8 cellular contexts compared by ENCODE assay signal in genomic region chr13:102845630-102846260, GRCh38. TPM values are rescaled to one million over a fixed set of nuclear protein-coding genes. Genes with fewer than 3 reads are reported as not detected.
DNase-seq lines count a peak whose midpoint lies in the region; ATAC-seq and TF ChIP-seq lines count a peak whose summit lies in the region.

Gene ERCC5 (plus strand): TSS chr13:102846032. CDS start chr13:102846267, 235 bp downstream.

- peaks cover 4% of the 10 kb centered on the region for H3K36me3 Mint-ChIP-seq in activated naive CD8-positive, alpha-beta T cell treated with anti-CD3 and anti-CD28 coated beads, Interleukin-2, amount 10 ng/mL, durations not matched to agents 7 days and 5 days
- H3K36me3 Mint-ChIP-seq in glutamatergic neuron (ENCODE audit: unreplicated experiment) (no peaks in the 10 kb centered on the region), osteocyte (ENCODE audit: unreplicated experiment) (no peaks in the 10 kb centered on the region)

- peak; percentile 89 for ATAC-seq in HG02642 (IDR thresholded peaks at IDR 0.05; ENCODE audit: poor library complexity, unreplicated experiment)
- peak; percentile 82 for ATAC-seq in activated naive CD8-positive, alpha-beta T cell treated with anti-CD3 and anti-CD28 coated beads, Interleukin-2, amount 10 ng/mL, durations not matched to agents 7 days and 5 days (ENCODE audit: low read depth)

- H3K9ac ChIP-seq in SU-DHL-6 (ENCODE audit: low read length), result peak within 1 kb of the TSS; percentile 93

- peak within 1 kb of the TSS; percentile 58 for H2AFZ ChIP-seq in SU-DHL-6 (ENCODE audit: low read depth, low read length, severe bottlenecking)

- peaks cover 13% of the 10 kb centered on the region for H3F3A ChIP-seq in SU-DHL-6 (ENCODE audit: insufficient read depth)

- H3K4me1 ChIP-seq in thymus (ENCODE audit: control insufficient read depth, insufficient read depth, low read length), result peaks cover 11% of the 10 kb centered on the region

- DNase-seq in NCI-H1105 (lab: John Stamatoyannopoulos, UW) (peak; percentile 83), glutamatergic neuron (peak; percentile 96), osteocyte (ENCODE audit: extremely low spot score, unreplicated experiment) (peak; percentile 96)
- DNase-seq in activated naive CD8-positive, alpha-beta T cell treated with anti-CD3 and anti-CD28 coated beads, Interleukin-2, amount 10 ng/mL, durations not matched to agents 7 days and 5 days, result peak; percentile 96

- H3K4me1 Mint-ChIP-seq in activated naive CD8-positive, alpha-beta T cell treated with anti-CD3 and anti-CD28 coated beads, Interleukin-2, amount 10 ng/mL, durations not matched to agents 7 days and 5 days, result peaks cover 27% of the 10 kb centered on the region
- H3K4me1 Mint-ChIP-seq in glutamatergic neuron (ENCODE audit: low read depth, unreplicated experiment) (peaks cover 9% of the 10 kb centered on the region), osteocyte (ENCODE audit: unreplicated experiment) (peaks cover 22% of the 10 kb centered on the region)

- H3K9me3 ChIP-seq in SU-DHL-6 (ENCODE audit: insufficient read depth, low read length), result no peaks in the 10 kb centered on the region
- no peaks in the 10 kb centered on the region for H3K9me3 ChIP-seq in thymus (ENCODE audit: control insufficient read depth)

- H3K79me2 ChIP-seq in SU-DHL-6 (ENCODE audit: insufficient read depth, low read length), result peaks cover 51% of the 10 kb centered on the region

- H3K4me2 ChIP-seq in SU-DHL-6 (ENCODE audit: low read depth, low read length, poor library complexity, severe bottlenecking), result peak within 1 kb of the TSS; percentile 92

- WGBS in thymus, result under 1% methylated on average over 49 of the region's 49 CpGs

- TF ChIP-seq POLR2A in GM10847 (IDR thresholded peaks at IDR 0.05; ENCODE audit: extremely low read depth, insufficient read length), result peak; percentile 85

- no peaks in the 10 kb centered on the region for H3K27me3 Mint-ChIP-seq in activated naive CD8-positive, alpha-beta T cell treated with anti-CD3 and anti-CD28 coated beads, Interleukin-2, amount 10 ng/mL, durations not matched to agents 7 days and 5 days
- H3K27me3 Mint-ChIP-seq in glutamatergic neuron (ENCODE audit: unreplicated experiment) (peaks cover 7% of the 10 kb centered on the region), osteocyte (ENCODE audit: unreplicated experiment) (no peaks in the 10 kb centered on the region)

- H3K27ac ChIP-seq in SU-DHL-6 (ENCODE audit: low read depth, low read length), result peak within 1 kb of the TSS; percentile 96
- H3K27ac ChIP-seq in thymus (ENCODE audit: low read depth), result peak within 1 kb of the TSS; percentile 98

- 0 out of 2 replicates have a peak, but pooled peaks cover 8% of the 10 kb centered on the region for H4K20me1 ChIP-seq in SU-DHL-6 (ENCODE audit: low read depth, low read length)

- no peaks in the 10 kb centered on the region for H3K36me3 ChIP-seq in SU-DHL-6 (ENCODE audit: low read length)
- peaks cover 3% of the 10 kb centered on the region for H3K36me3 ChIP-seq in thymus (ENCODE audit: control insufficient read depth, insufficient read depth)

- H3K9me3 Mint-ChIP-seq in activated naive CD8-positive, alpha-beta T cell treated with anti-CD3 and anti-CD28 coated beads, Interleukin-2, amount 10 ng/mL, durations not matched to agents 7 days and 5 days, result no peaks in the 10 kb centered on the region
- H3K9me3 Mint-ChIP-seq in glutamatergic neuron (ENCODE audit: unreplicated experiment) (peaks cover 15% of the 10 kb centered on the region), osteocyte (ENCODE audit: unreplicated experiment) (no peaks in the 10 kb centered on the region)

- peak within 1 kb of the TSS; percentile 96 for H3K4me3 Mint-ChIP-seq in activated naive CD8-positive, alpha-beta T cell treated with anti-CD3 and anti-CD28 coated beads, Interleukin-2, amount 10 ng/mL, durations not matched to agents 7 days and 5 days
- H3K4me3 Mint-ChIP-seq in glutamatergic neuron (ENCODE audit: unreplicated experiment) (peak within 1 kb of the TSS; percentile 96), osteocyte (ENCODE audit: unreplicated experiment) (peak within 1 kb of the TSS; percentile 88)

- H3K9me2 ChIP-seq in SU-DHL-6 (replicated peaks; ENCODE audit: insufficient read depth, low read length), result no peaks in the 10 kb centered on the region

- H3K27me3 ChIP-seq in SU-DHL-6 (ENCODE audit: low read length), result no peaks in the 10 kb centered on the region
- no peaks in the 10 kb centered on the region for H3K27me3 ChIP-seq in thymus (ENCODE audit: control insufficient read depth, insufficient read depth)

- peak within 1 kb of the TSS; percentile 98 for H3K4me3 ChIP-seq in SU-DHL-6 (ENCODE audit: insufficient read depth, low read length, poor library complexity, severe bottlenecking)
- peak within 1 kb of the TSS; percentile 82 for H3K4me3 ChIP-seq in thymus (ENCODE audit: low read length)

- POLR2A ChIA-PET in activated naive CD8-positive, alpha-beta T cell treated with anti-CD3 and anti-CD28 coated beads, Interleukin-2, amount 10 ng/mL, durations not matched to agents 7 days and 5 days (lab: Charles Lee), result interaction anchor here (0.8 to 3.7 kb wide), 21 partner anchors 9 to 452 kb away, joined by 3 to 109 read pairs (median 4); partner anchors contain the start of genes TEX30 and TPP2

- peak within 1 kb of the TSS; percentile 98 for H3K27ac Mint-ChIP-seq in activated naive CD8-positive, alpha-beta T cell treated with anti-CD3 and anti-CD28 coated beads, Interleukin-2, amount 10 ng/mL, durations not matched to agents 7 days and 5 days
- peak within 1 kb of the TSS; percentile 97 for H3K27ac Mint-ChIP-seq in glutamatergic neuron (ENCODE audit: unreplicated experiment)
- H3K27ac Mint-ChIP-seq in osteocyte (ENCODE audit: unreplicated experiment), result peak within 1 kb of the TSS; percentile 97

- no peak for TF ChIP-seq CTCF in SU-DHL-6 (IDR thresholded peaks at IDR 0.05; ENCODE audit: insufficient read depth, low read length, poor library complexity, severe bottlenecking)
- TF ChIP-seq CTCF in glutamatergic neuron (IDR thresholded peaks at IDR 0.05; ENCODE audit: partially characterized antibody, unreplicated experiment), result no peak
- no peak for TF ChIP-seq CTCF in osteocyte (IDR thresholded peaks at IDR 0.05)

RNA-seq across cellular contexts. Expression of gene ERCC5, which starts in this region (rescaled TPM):
- total RNA-seq in activated naive CD8-positive, alpha-beta T cell treated with anti-CD3 and anti-CD28 coated beads, Interleukin-2, amount 10 ng/mL, durations not matched to agents 7 days and 5 days, result 100 to 1,000 TPM; 102 to 111 TPM
- 40.8 TPM for total RNA-seq in glutamatergic neuron (ENCODE audit: unreplicated experiment)
- total RNA-seq in osteocyte, result 48.9 and 52.1 TPM in 2 replicates
- polyA plus RNA-seq in thymus, result 135 TPM

Comparison
In these comparisons a context has a peak if more than half of its experiments do, and no peak if none do; other contexts are left out.
1. Peak in every context shown above with its lines: DNase-seq, ATAC-seq, H3K4me3 ChIP-seq and H3K27ac ChIP-seq.